Comparison of ENCODE assay signal across 1 cellular context in genomic region chr3:123411340-123412040, GRCh38.
TF ChIP-seq lines count a peak whose summit lies in the region.

No MANE protein-coding gene starts in this region.

TF ChIP-seq in SK-N-SH, 30 proteins besides CTCF, POLR2A, EP300 and RAD21 (continued from another document):
- no peak for TF ChIP-seq IRF3 (IDR thresholded peaks at IDR 0.05; ENCODE audit: low read depth, low read length)
- no peak for TF ChIP-seq PBX3 (IDR thresholded peaks at IDR 0.05)
- no peak for TF ChIP-seq SMC3 (IDR thresholded peaks at IDR 0.05; ENCODE audit: low read depth, low read length)
- no peak for TF ChIP-seq EZH2phosphoT487 (IDR thresholded peaks at IDR 0.05; ENCODE audit: borderline replicate concordance, low read depth)
